Comparison of ENCODE assay signal across 1 cellular context in genomic region chr9:97487107-97487506, GRCh38.
TF ChIP-seq lines count a peak whose summit lies in the region.

No MANE protein-coding gene starts in this region.

TF ChIP-seq in WTC11, 78 proteins besides CTCF, POLR2A, EP300 and RAD21 (continued from another document):
- TF ChIP-seq ZNF281 (CRISPR knock-in tag; IDR thresholded peaks at IDR 0.05): no peak
- TF ChIP-seq OVOL2 (CRISPR knock-in tag; IDR thresholded peaks at IDR 0.05; ENCODE audit: borderline replicate concordance): no peak
- no peak for TF ChIP-seq NR3C1 (CRISPR knock-in tag; conservative IDR thresholded peaks at IDR 0.05; ENCODE audit: low read depth)
- TF ChIP-seq CREB1 (CRISPR knock-in tag; IDR thresholded peaks at IDR 0.05): no peak
- TF ChIP-seq MYBL2 (CRISPR knock-in tag; IDR thresholded peaks at IDR 0.05): no peak
- no peak for TF ChIP-seq E2F1 (CRISPR knock-in tag; IDR thresholded peaks at IDR 0.05)
- TF ChIP-seq ZNF416 (CRISPR knock-in tag; IDR thresholded peaks at IDR 0.05): no peak
- no peak for TF ChIP-seq ATF6 (CRISPR knock-in tag; IDR thresholded peaks at IDR 0.05)
- no peak for TF ChIP-seq USF2 (CRISPR knock-in tag; IDR thresholded peaks at IDR 0.05)
- TF ChIP-seq SMAD3 (CRISPR knock-in tag; IDR thresholded peaks at IDR 0.05; ENCODE audit: borderline replicate concordance): no peak
- no peak for TF ChIP-seq GRHL2 (CRISPR knock-in tag; IDR thresholded peaks at IDR 0.05; ENCODE audit: insufficient replicate concordance, severe bottlenecking)
- TF ChIP-seq, protein P1, sequence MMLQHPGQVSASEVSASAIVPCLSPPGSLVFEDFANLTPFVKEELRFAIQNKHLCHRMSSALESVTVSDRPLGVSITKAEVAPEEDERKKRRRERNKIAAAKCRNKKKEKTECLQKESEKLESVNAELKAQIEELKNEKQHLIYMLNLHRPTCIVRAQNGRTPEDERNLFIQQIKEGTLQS (CRISPR knock-in tag; conservative IDR thresholded peaks at IDR 0.05): no peak
- no peak for TF ChIP-seq MXD4 (CRISPR knock-in tag; IDR thresholded peaks at IDR 0.05; ENCODE audit: borderline replicate concordance)
- TF ChIP-seq SOX15 (CRISPR knock-in tag; IDR thresholded peaks at IDR 0.05): no peak
- no peak for TF ChIP-seq SP1 (CRISPR knock-in tag; conservative IDR thresholded peaks at IDR 0.05)
- TF ChIP-seq, protein P2, sequence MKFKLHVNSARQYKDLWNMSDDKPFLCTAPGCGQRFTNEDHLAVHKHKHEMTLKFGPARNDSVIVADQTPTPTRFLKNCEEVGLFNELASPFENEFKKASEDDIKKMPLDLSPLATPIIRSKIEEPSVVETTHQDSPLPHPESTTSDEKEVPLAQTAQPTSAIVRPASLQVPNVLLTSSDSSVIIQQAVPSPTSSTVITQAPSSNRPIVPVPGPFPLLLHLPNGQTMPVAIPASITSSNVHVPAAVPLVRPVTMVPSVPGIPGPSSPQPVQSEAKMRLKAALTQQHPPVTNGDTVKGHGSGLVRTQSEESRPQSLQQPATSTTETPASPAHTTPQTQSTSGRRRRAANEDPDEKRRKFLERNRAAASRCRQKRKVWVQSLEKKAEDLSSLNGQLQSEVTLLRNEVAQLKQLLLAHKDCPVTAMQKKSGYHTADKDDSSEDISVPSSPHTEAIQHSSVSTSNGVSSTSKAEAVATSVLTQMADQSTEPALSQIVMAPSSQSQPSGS (CRISPR knock-in tag; IDR thresholded peaks at IDR 0.05; ENCODE audit: borderline replicate concordance, low read depth): no peak
- TF ChIP-seq, protein P3, sequence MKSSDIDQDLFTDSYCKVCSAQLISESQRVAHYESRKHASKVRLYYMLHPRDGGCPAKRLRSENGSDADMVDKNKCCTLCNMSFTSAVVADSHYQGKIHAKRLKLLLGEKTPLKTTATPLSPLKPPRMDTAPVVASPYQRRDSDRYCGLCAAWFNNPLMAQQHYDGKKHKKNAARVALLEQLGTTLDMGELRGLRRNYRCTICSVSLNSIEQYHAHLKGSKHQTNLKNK (CRISPR knock-in tag; IDR thresholded peaks at IDR 0.05): no peak
- TF ChIP-seq, protein P4, sequence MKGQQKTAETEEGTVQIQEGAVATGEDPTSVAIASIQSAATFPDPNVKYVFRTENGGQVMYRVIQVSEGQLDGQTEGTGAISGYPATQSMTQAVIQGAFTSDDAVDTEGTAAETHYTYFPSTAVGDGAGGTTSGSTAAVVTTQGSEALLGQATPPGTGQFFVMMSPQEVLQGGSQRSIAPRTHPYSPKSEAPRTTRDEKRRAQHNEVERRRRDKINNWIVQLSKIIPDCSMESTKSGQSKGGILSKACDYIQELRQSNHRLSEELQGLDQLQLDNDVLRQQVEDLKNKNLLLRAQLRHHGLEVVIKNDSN (CRISPR knock-in tag; IDR thresholded peaks at IDR 0.05): no peak
TF ChIP-seq in WTC11: peak in this region for 0.
